Comparison of ENCODE assay signal across 1 cellular context in genomic region chr4:72390409-72390808, GRCh38.
TF ChIP-seq lines count a peak whose summit lies in the region.

No MANE protein-coding gene starts in this region.

TF ChIP-seq in GM23338, 12 proteins besides CTCF, POLR2A, EP300 and RAD21 (continued from another document):
- TF ChIP-seq, protein P1, sequence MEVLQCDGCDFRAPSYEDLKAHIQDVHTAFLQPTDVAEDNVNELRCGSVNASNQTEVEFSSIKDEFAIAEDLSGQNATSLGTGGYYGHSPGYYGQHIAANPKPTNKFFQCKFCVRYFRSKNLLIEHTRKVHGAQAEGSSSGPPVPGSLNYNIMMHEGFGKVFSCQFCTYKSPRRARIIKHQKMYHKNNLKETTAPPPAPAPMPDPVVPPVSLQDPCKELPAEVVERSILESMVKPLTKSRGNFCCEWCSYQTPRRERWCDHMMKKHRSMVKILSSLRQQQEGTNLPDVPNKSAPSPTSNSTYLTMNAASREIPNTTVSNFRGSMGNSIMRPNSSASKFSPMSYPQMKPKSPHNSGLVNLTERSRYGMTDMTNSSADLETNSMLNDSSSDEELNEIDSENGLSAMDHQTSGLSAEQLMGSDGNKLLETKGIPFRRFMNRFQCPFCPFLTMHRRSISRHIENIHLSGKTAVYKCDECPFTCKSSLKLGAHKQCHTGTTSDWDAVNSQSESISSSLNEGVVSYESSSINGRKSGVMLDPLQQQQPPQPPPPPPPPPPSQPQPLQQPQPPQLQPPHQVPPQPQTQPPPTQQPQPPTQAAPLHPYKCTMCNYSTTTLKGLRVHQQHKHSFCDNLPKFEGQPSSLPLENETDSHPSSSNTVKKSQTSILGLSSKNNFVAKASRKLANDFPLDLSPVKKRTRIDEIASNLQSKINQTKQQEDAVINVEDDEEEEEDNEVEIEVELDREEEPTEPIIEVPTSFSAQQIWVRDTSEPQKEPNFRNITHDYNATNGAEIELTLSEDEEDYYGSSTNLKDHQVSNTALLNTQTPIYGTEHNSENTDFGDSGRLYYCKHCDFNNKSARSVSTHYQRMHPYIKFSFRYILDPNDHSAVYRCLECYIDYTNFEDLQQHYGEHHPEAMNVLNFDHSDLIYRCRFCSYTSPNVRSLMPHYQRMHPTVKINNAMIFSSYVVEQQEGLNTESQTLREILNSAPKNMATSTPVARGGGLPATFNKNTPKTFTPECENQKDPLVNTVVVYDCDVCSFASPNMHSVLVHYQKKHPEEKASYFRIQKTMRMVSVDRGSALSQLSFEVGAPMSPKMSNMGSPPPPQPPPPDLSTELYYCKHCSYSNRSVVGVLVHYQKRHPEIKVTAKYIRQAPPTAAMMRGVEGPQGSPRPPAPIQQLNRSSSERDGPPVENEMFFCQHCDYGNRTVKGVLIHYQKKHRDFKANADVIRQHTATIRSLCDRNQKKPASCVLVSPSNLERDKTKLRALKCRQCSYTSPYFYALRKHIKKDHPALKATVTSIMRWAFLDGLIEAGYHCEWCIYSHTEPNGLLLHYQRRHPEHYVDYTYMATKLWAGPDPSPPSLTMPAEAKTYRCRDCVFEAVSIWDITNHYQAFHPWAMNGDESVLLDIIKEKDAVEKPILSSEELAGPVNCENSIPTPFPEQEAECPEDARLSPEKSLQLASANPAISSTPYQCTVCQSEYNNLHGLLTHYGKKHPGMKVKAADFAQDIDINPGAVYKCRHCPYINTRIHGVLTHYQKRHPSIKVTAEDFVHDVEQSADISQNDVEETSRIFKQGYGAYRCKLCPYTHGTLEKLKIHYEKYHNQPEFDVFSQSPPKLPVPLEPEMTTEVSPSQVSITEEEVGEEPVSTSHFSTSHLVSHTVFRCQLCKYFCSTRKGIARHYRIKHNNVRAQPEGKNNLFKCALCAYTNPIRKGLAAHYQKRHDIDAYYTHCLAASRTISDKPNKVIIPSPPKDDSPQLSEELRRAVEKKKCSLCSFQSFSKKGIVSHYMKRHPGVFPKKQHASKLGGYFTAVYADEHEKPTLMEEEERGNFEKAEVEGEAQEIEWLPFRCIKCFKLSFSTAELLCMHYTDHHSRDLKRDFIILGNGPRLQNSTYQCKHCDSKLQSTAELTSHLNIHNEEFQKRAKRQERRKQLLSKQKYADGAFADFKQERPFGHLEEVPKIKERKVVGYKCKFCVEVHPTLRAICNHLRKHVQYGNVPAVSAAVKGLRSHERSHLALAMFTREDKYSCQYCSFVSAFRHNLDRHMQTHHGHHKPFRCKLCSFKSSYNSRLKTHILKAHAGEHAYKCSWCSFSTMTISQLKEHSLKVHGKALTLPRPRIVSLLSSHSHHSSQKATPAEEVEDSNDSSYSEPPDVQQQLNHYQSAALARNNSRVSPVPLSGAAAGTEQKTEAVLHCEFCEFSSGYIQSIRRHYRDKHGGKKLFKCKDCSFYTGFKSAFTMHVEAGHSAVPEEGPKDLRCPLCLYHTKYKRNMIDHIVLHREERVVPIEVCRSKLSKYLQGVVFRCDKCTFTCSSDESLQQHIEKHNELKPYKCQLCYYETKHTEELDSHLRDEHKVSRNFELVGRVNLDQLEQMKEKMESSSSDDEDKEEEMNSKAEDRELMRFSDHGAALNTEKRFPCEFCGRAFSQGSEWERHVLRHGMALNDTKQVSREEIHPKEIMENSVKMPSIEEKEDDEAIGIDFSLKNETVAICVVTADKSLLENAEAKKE (CRISPR knock-in tag; IDR thresholded peaks at IDR 0.05): no peak
- no peak for TF ChIP-seq NANOG (IDR thresholded peaks at IDR 0.05; ENCODE audit: borderline replicate concordance)
- TF ChIP-seq EZH2 (IDR thresholded peaks at IDR 0.05; ENCODE audit: low read depth, unreplicated experiment): no peak
- TF ChIP-seq, protein P2, sequence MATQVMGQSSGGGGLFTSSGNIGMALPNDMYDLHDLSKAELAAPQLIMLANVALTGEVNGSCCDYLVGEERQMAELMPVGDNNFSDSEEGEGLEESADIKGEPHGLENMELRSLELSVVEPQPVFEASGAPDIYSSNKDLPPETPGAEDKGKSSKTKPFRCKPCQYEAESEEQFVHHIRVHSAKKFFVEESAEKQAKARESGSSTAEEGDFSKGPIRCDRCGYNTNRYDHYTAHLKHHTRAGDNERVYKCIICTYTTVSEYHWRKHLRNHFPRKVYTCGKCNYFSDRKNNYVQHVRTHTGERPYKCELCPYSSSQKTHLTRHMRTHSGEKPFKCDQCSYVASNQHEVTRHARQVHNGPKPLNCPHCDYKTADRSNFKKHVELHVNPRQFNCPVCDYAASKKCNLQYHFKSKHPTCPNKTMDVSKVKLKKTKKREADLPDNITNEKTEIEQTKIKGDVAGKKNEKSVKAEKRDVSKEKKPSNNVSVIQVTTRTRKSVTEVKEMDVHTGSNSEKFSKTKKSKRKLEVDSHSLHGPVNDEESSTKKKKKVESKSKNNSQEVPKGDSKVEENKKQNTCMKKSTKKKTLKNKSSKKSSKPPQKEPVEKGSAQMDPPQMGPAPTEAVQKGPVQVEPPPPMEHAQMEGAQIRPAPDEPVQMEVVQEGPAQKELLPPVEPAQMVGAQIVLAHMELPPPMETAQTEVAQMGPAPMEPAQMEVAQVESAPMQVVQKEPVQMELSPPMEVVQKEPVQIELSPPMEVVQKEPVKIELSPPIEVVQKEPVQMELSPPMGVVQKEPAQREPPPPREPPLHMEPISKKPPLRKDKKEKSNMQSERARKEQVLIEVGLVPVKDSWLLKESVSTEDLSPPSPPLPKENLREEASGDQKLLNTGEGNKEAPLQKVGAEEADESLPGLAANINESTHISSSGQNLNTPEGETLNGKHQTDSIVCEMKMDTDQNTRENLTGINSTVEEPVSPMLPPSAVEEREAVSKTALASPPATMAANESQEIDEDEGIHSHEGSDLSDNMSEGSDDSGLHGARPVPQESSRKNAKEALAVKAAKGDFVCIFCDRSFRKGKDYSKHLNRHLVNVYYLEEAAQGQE (IDR thresholded peaks at IDR 0.05; ENCODE audit: unreplicated experiment): no peak
- no peak for TF ChIP-seq JUNB (IDR thresholded peaks at IDR 0.05; ENCODE audit: unreplicated experiment)
- no peak for TF ChIP-seq POLR2AphosphoS5 (IDR thresholded peaks at IDR 0.05; ENCODE audit: low read depth)
- no peak for TF ChIP-seq ZNF114 (CRISPR knock-in tag; IDR thresholded peaks at IDR 0.05)
- no peak for TF ChIP-seq EZH2phosphoT487 (IDR thresholded peaks at IDR 0.05; ENCODE audit: unreplicated experiment)
- no peak for TF ChIP-seq STAT1 (IDR thresholded peaks at IDR 0.05; ENCODE audit: unreplicated experiment)
- no peak for TF ChIP-seq CREB1 (CRISPR knock-in tag; IDR thresholded peaks at IDR 0.05; ENCODE audit: low read depth)
